Comparison of ENCODE assay signal across 8 cellular contexts in genomic region chr7:100694196-100694745, GRCh38. TPM values are rescaled to one million over a fixed set of nuclear protein-coding genes. Genes with fewer than 3 reads are reported as not detected.
DNase-seq lines count a peak whose midpoint lies in the region; ATAC-seq, FAIRE-seq and TF ChIP-seq lines count a peak whose summit lies in the region.

Gene GIGYF1 (minus strand): TSS chr7:100694250. CDS start chr7:100688238, 6,012 bp downstream.

- H2AFZ ChIP-seq in fibroblast of lung (ENCODE audit: low read length) = no peak within 1 kb of the TSS

- H3K27ac ChIP-seq in 22Rv1 (peak within 1 kb of the TSS; percentile 81), Peyer's patch (peak within 1 kb of the TSS; percentile 65 to 84 (median 75)), fibroblast of lung (ENCODE audit: insufficient read depth, low read length) (peak within 1 kb of the TSS; percentile 45), subcutaneous abdominal adipose tissue (ENCODE audit: low read depth, low read length) (peak within 1 kb of the TSS; percentile 60)
- peak within 1 kb of the TSS; percentile 73 for H3K27ac ChIP-seq in naive thymus-derived CD4-positive, alpha-beta T cell (ENCODE audit: low read depth, low read length)

- peaks cover 0 to 39% (median 23%) of the 10 kb centered on the region in 4 donors for H3K4me1 ChIP-seq in Peyer's patch
- H3K4me1 ChIP-seq in fibroblast of lung (ENCODE audit: control insufficient read depth, extremely low read depth, insufficient read depth, low read length) = peaks cover 6% of the 10 kb centered on the region
- peaks cover 23 to 27% of the 10 kb centered on the region in 2 donors for H3K4me1 ChIP-seq in naive thymus-derived CD4-positive, alpha-beta T cell (ENCODE audit: control insufficient read depth in 2 of 2, insufficient read depth in 2 of 2, low read length in 2 of 2)
- H3K4me1 ChIP-seq in subcutaneous abdominal adipose tissue (ENCODE audit: control insufficient read depth in 5 of 5, insufficient read depth in 5 of 5, low read length in 5 of 5) = peaks cover 12 to 44% (median 36%) of the 10 kb centered on the region in 5 donors

- peaks cover 8% of the 10 kb centered on the region for H3K27me3 Mint-ChIP-seq in activated T-helper 2 cell treated with anti-CD3 and anti-CD28 coated beads, Interferon-gamma antibody, Interleukin-2, Interleukin-4, amounts not matched to agents 10 μg/mL and 5 μg/mL and 100 μg/mL, durations not matched to agents 14 hours and 24 hours and 36 hours (ENCODE audit: low read depth)
- peaks cover 0 to 28% (median 0%) of the 10 kb centered on the region in 5 donors for H3K27me3 Mint-ChIP-seq in naive thymus-derived CD4-positive, alpha-beta T cell

- H3K36me3 ChIP-seq in Peyer's patch = peaks cover 0 to 4% (median 0%) of the 10 kb centered on the region in 3 donors
- H3K36me3 ChIP-seq in fibroblast of lung (ENCODE audit: control insufficient read depth, insufficient read depth, low read length) = peaks cover under 1% of the 10 kb centered on the region
- peaks cover 0 to 5% (median 0%) of the 10 kb centered on the region in 3 experiments for H3K36me3 ChIP-seq in naive thymus-derived CD4-positive, alpha-beta T cell (ENCODE audit: control insufficient read depth in 2 of 3, insufficient read depth in 3 of 3, low read length in 3 of 3)
- peaks cover 0 to 8% (median 4%) of the 10 kb centered on the region in 5 donors for H3K36me3 ChIP-seq in subcutaneous abdominal adipose tissue (ENCODE audit: control insufficient read depth in 5 of 5, insufficient read depth in 5 of 5, low read length in 5 of 5)

- H3K4me1 Mint-ChIP-seq in activated T-helper 2 cell treated with anti-CD3 and anti-CD28 coated beads, Interferon-gamma antibody, Interleukin-2, Interleukin-4, amounts not matched to agents 10 μg/mL and 5 μg/mL and 100 μg/mL, durations not matched to agents 14 hours and 24 hours and 36 hours (ENCODE audit: low read depth) = peaks cover 23% of the 10 kb centered on the region
- H3K4me1 Mint-ChIP-seq in naive thymus-derived CD4-positive, alpha-beta T cell = peaks cover 22 to 44% (median 32%) of the 10 kb centered on the region in 7 donors

- H4K20me1 ChIP-seq in fibroblast of lung (ENCODE audit: control insufficient read depth, extremely low read depth, insufficient read depth, low read length) = no peaks in the 10 kb centered on the region

- CTCF ChIA-PET in naive thymus-derived CD4-positive, alpha-beta T cell (lab: Charles Lee) = interaction anchor here (1.0 to 4.0 kb wide), 2 partner anchors 11 to 108 kb away, joined by 3 to 27 read pairs; partner anchors contain the start of genes FBXO24 and POP7

- peak within 1 kb of the TSS; percentile 82 for H3K27ac Mint-ChIP-seq in activated T-helper 2 cell treated with anti-CD3 and anti-CD28 coated beads, Interferon-gamma antibody, Interleukin-2, Interleukin-4, amounts not matched to agents 10 μg/mL and 5 μg/mL and 100 μg/mL, durations not matched to agents 14 hours and 24 hours and 36 hours
- H3K27ac Mint-ChIP-seq in naive thymus-derived CD4-positive, alpha-beta T cell = peak within 1 kb of the TSS; percentile 92 to 96 (median 95)

- ATAC-seq in HG03521 (IDR thresholded peaks at IDR 0.05; ENCODE audit: unreplicated experiment) = peak; percentile 66
- peak; percentile 83 for ATAC-seq in naive thymus-derived CD4-positive, alpha-beta T cell

- POLR2A ChIA-PET in naive thymus-derived CD4-positive, alpha-beta T cell (lab: Charles Lee) = interaction anchor here (1.0 to 4.7 kb wide), 8 partner anchors 11 to 230 kb away, joined by 3 to 20 read pairs (median 10); partner anchors contain the start of genes FBXO24, LRCH4, MOSPD3 and POP7

- no peaks in the 10 kb centered on the region for H3K9me3 Mint-ChIP-seq in activated T-helper 2 cell treated with anti-CD3 and anti-CD28 coated beads, Interferon-gamma antibody, Interleukin-2, Interleukin-4, amounts not matched to agents 10 μg/mL and 5 μg/mL and 100 μg/mL, durations not matched to agents 14 hours and 24 hours and 36 hours
- H3K9me3 Mint-ChIP-seq in naive thymus-derived CD4-positive, alpha-beta T cell = peaks cover 0 to 2% (median 0%) of the 10 kb centered on the region in 11 donors

- peak; percentile 73 for DNase-seq in GM18507 (ENCODE audit: extremely low spot score, insufficient read length, low read depth)
- peak; percentile 71 to 89 (median 85) for DNase-seq in Peyer's patch
- DNase-seq in activated T-helper 2 cell treated with anti-CD3 and anti-CD28 coated beads, Interferon-gamma antibody, Interleukin-2, Interleukin-4, amounts not matched to agents 10 μg/mL and 5 μg/mL and 100 μg/mL, durations not matched to agents 14 hours and 24 hours and 36 hours (ENCODE audit: low spot score) = peak; percentile 66
- DNase-seq in fibroblast of lung (ENCODE audit: low read depth in 2 of 2) = peak; percentile 57
- DNase-seq in naive thymus-derived CD4-positive, alpha-beta T cell = peak; percentile 61 to 76 (median 65)

- intact Hi-C loops in activated T-helper 2 cell treated with anti-CD3 and anti-CD28 coated beads, Interferon-gamma antibody, Interleukin-2, Interleukin-4, amounts not matched to agents 10 μg/mL and 5 μg/mL and 100 μg/mL, durations not matched to agents 14 hours and 24 hours and 36 hours (cut with micrococcal nuclease) = loop anchor here (1.0 to 5.0 kb wide), 3 partner anchors 11 to 132 kb away; partner anchors contain the start of gene GNB2
- intact Hi-C loops in naive thymus-derived CD4-positive, alpha-beta T cell (cut with micrococcal nuclease) = loop anchor here (1.0 to 5.0 kb wide), 7 partner anchors 11 to 267 kb away; partner anchors contain the start of genes FBXO24 (in 1 of the 2), GNB2 (in 1 of the 2), LRCH4 (in 1 of the 2) and MEPCE (in 1 of the 2)

- H3K9ac ChIP-seq in fibroblast of lung (ENCODE audit: insufficient read depth, low read length) (peak within 1 kb of the TSS; percentile 76), subcutaneous abdominal adipose tissue (ENCODE audit: low read length in 5 of 5) (peak within 1 kb of the TSS; percentile 85 to 92 (median 88))

- H3K4me3 Mint-ChIP-seq in activated T-helper 2 cell treated with anti-CD3 and anti-CD28 coated beads, Interferon-gamma antibody, Interleukin-2, Interleukin-4, amounts not matched to agents 10 μg/mL and 5 μg/mL and 100 μg/mL, durations not matched to agents 14 hours and 24 hours and 36 hours (ENCODE audit: low read depth) = peak within 1 kb of the TSS; percentile 90
- peak within 1 kb of the TSS; percentile 92 to 100 (median 94) for H3K4me3 Mint-ChIP-seq in naive thymus-derived CD4-positive, alpha-beta T cell

- H3K9me3 ChIP-seq in Peyer's patch = no peaks in the 10 kb centered on the region
- H3K9me3 ChIP-seq in fibroblast of lung (ENCODE audit: control insufficient read depth, insufficient read depth, low read depth, low read length) = no peaks in the 10 kb centered on the region
- no peaks in the 10 kb centered on the region for H3K9me3 ChIP-seq in naive thymus-derived CD4-positive, alpha-beta T cell (ENCODE audit: control insufficient read depth in 2 of 3, low read length in 3 of 3)
- H3K9me3 ChIP-seq in subcutaneous abdominal adipose tissue (ENCODE audit: control insufficient read depth in 5 of 5, low read length in 5 of 5) = no peaks in the 10 kb centered on the region

- TF ChIP-seq CTCF in 22Rv1 (IDR thresholded peaks at IDR 0.05) (no peak), Peyer's patch (IDR thresholded peaks at IDR 0.05) (no peak), fibroblast of lung (conservative IDR thresholded peaks at IDR 0.05 in 1 of 2, IDR thresholded peaks at IDR 0.05 in 1 of 2; ENCODE audit: low read depth in 1 of 2, low read length in 2 of 2) (no peak)

- H3K4me3 ChIP-seq in Peyer's patch (peak within 1 kb of the TSS; percentile 79 to 100 (median 98)), fibroblast of lung (replicated peaks in 1 of 4; ENCODE audit: control extremely low read depth in 1 of 4, insufficient read depth in 1 of 4, low read depth in 3 of 4, low read length in 4 of 4) (peak within 1 kb of the TSS; percentile 74 to 87 (median 85)), subcutaneous abdominal adipose tissue (ENCODE audit: low read depth in 1 of 5, low read length in 5 of 5) (peak within 1 kb of the TSS; percentile 74 to 92 (median 78))
- H3K4me3 ChIP-seq in naive thymus-derived CD4-positive, alpha-beta T cell (ENCODE audit: low read length) = peak within 1 kb of the TSS; percentile 67

- no peak for TF ChIP-seq POLR2A in Peyer's patch (IDR thresholded peaks at IDR 0.05)

- H3K4me2 ChIP-seq in fibroblast of lung (ENCODE audit: extremely low read depth, insufficient read depth, low read length) = peak within 1 kb of the TSS; percentile 96

- FAIRE-seq in GM18507 (lab: Jason Lieb, UNC) = no peak

- H3K36me3 Mint-ChIP-seq in activated T-helper 2 cell treated with anti-CD3 and anti-CD28 coated beads, Interferon-gamma antibody, Interleukin-2, Interleukin-4, amounts not matched to agents 10 μg/mL and 5 μg/mL and 100 μg/mL, durations not matched to agents 14 hours and 24 hours and 36 hours (ENCODE audit: low read depth) = peaks cover 22% of the 10 kb centered on the region
- peaks cover 0 to 8% (median 0%) of the 10 kb centered on the region in 5 donors for H3K36me3 Mint-ChIP-seq in naive thymus-derived CD4-positive, alpha-beta T cell

- H3K27me3 ChIP-seq in Peyer's patch (no peaks in the 10 kb centered on the region), fibroblast of lung (ENCODE audit: control insufficient read depth, insufficient read depth, low read length) (no peaks in the 10 kb centered on the region), subcutaneous abdominal adipose tissue (ENCODE audit: control insufficient read depth in 5 of 5, insufficient read depth in 4 of 5, low read length in 5 of 5) (no peaks in the 10 kb centered on the region)
- no peaks in the 10 kb centered on the region for H3K27me3 ChIP-seq in naive thymus-derived CD4-positive, alpha-beta T cell (ENCODE audit: control insufficient read depth in 2 of 2, insufficient read depth in 2 of 2, low read length in 2 of 2)

- H3K79me2 ChIP-seq in fibroblast of lung (ENCODE audit: control insufficient read depth, insufficient read depth, low read length) = peaks cover 41% of the 10 kb centered on the region

RNA-seq across cellular contexts. Expression of gene GIGYF1, which starts in this region (rescaled TPM):
- total RNA-seq in Peyer's patch (100 to 1,000 TPM in 1 of 4 donors, 10 to 100 TPM in 3; 41.3 to 126 (median 72.9) TPM), fibroblast of lung (14.4 and 15.9 TPM in 2 replicates)
- total RNA-seq in activated T-helper 2 cell treated with anti-CD3 and anti-CD28 coated beads, Interferon-gamma antibody, Interleukin-2, Interleukin-4, amounts not matched to agents 10 μg/mL and 5 μg/mL and 100 μg/mL, durations not matched to agents 14 hours and 24 hours and 36 hours = 51.0 and 53.9 TPM in 2 replicates
- 3.8 and 4.0 TPM in 2 replicates for polyA plus RNA-seq in fibroblast of lung
- 9.1 and 9.9 TPM in 2 replicates for polyA plus RNA-seq in fibroblast of lung (2012)
- 11.7 and 14.2 TPM in 2 replicates for polyA minus RNA-seq in fibroblast of lung (ENCODE audit: low replicate concordance)
- 100 to 1,000 TPM in 2 of 5 experiments, 10 to 100 TPM in 3; 48.3 to 125 (median 91.4) TPM for total RNA-seq in naive thymus-derived CD4-positive, alpha-beta T cell
- polyA plus RNA-seq in naive thymus-derived CD4-positive, alpha-beta T cell = 1 to 10 TPM; 1.4 to 2.9 TPM

Comparison
In these comparisons a context has a peak if more than half of its experiments do, and no peak if none do; other contexts are left out.
1. Peak in every context shown above with its lines: DNase-seq, ATAC-seq, H3K4me3 ChIP-seq and H3K27ac ChIP-seq.